2 cellular contexts compared by ENCODE assay signal in genomic region chr16:15854906-15855703, GRCh38.
A peak's percentile ranks its signal among the peaks of the same experiment; 100 is the strongest.
TF ChIP-seq lines count a peak whose summit lies in the region.

No MANE protein-coding gene starts in this region.

TF ChIP-seq in HepG2, 621 proteins besides CTCF, POLR2A, EP300 and RAD21:
- TF ChIP-seq RXRB (CRISPR knock-in tag; IDR thresholded peaks at IDR 0.05; ENCODE audit: borderline replicate concordance) = peak; percentile 37; the same call in 1 of the 2 replicates
- peak; percentile 64 for TF ChIP-seq SRF (IDR thresholded peaks at IDR 0.05; ENCODE audit: low read depth, low read length)
- TF ChIP-seq RARA (CRISPR knock-in tag; IDR thresholded peaks at IDR 0.05) = peak; percentile 91
- no peak for TF ChIP-seq ZNF644 (CRISPR knock-in tag; IDR thresholded peaks at IDR 0.05; ENCODE audit: low read depth)
TF ChIP-seq in HepG2: peak in this region for 3.

TF ChIP-seq in SK-N-SH, 30 proteins besides CTCF, POLR2A, EP300 and RAD21:
- TF ChIP-seq USF2 (IDR thresholded peaks at IDR 0.05; ENCODE audit: borderline replicate concordance, low read depth, low read length) (no peak), REST (IDR thresholded peaks at IDR 0.05; ENCODE audit: low read depth, low read length) (no peak), EZH2phosphoT487 (IDR thresholded peaks at IDR 0.05; ENCODE audit: borderline replicate concordance, low read depth) (no peak), ELF1 (IDR thresholded peaks at IDR 0.05) (no peak), TAF1 (IDR thresholded peaks at IDR 0.05; ENCODE audit: borderline replicate concordance, low read depth, low read length) (no peak), RXRA (IDR thresholded peaks at IDR 0.05; ENCODE audit: borderline replicate concordance, low read depth) (no peak), GABPA (IDR thresholded peaks at IDR 0.05; ENCODE audit: low read depth) (no peak), USF1 (IDR thresholded peaks at IDR 0.05; ENCODE audit: borderline replicate concordance, low read depth) (no peak), IRF3 (IDR thresholded peaks at IDR 0.05; ENCODE audit: low read depth, low read length) (no peak), RFX5 (IDR thresholded peaks at IDR 0.05; ENCODE audit: low read length) (no peak), PBX3 (IDR thresholded peaks at IDR 0.05) (no peak), CHD2 (IDR thresholded peaks at IDR 0.05; ENCODE audit: low read length, partially characterized antibody) (no peak), NFIC (IDR thresholded peaks at IDR 0.05; ENCODE audit: borderline replicate concordance) (no peak), MXI1 (IDR thresholded peaks at IDR 0.05; ENCODE audit: low read depth, low read length) (no peak)
